25 cellular contexts compared by ENCODE assay signal in genomic region chr13:19048381-19048780, GRCh38.
"Had no signal": no experiment of that assay in that cellular context is flagged by ENCODE, and none has a peak within 500 bp of the region (broad histone marks: within the 10 kb centered on the region; RNA-seq: fewer than 3 reads in every experiment).

No MANE protein-coding gene starts in this region.

- DNase-seq: hippocampal formation, hypothalamus, immature natural killer cell, islet precursor cell, kidney, kidney glomerular epithelial cell, left cardiac atrium, left colon, left lung, left ventricle myocardium inferior, left ventricle myocardium superior, lower lobe of right lung, mammary epithelial cell, mesenchymal stem cell, mesendoderm, midbrain, mucosa of descending colon, naive B cell had no signal

- H3K4me3 Mint-ChIP-seq: immature natural killer cell, memory B cell, mesothelial cell of epicardium, naive B cell had no signal

- H3K4me1 Mint-ChIP-seq: immature natural killer cell, memory B cell, mesothelial cell of epicardium, naive B cell had no signal

- H3K4me3 ChIP-seq: hepatocyte, left lung, left ventricle myocardium inferior, lower lobe of right lung, lung, mucosa of descending colon had no signal

- H3K27me3 ChIP-seq: hepatocyte, left lung had no signal

- ATAC-seq: left cardiac atrium, left colon, left lobe of liver, left lung, left ventricle myocardium superior, lower lobe of right lung, mucosa of descending colon had no signal

- FAIRE-seq: islet of Langerhans, keratinocyte, kidney had no signal

- H3K27me3 Mint-ChIP-seq: naive B cell had no signal

- H3K27ac Mint-ChIP-seq: immature natural killer cell, memory B cell, mesothelial cell of epicardium, naive B cell had no signal

- H3K27ac ChIP-seq: hepatocyte, left lung, left ventricle myocardium inferior, lower lobe of right lung had no signal

- H3K9me3 ChIP-seq: left ventricle myocardium inferior, lower lobe of right lung had no signal

- H3K36me3 ChIP-seq: left lung, left ventricle myocardium inferior, lower lobe of right lung had no signal

- H3K4me1 ChIP-seq: left lung, left ventricle myocardium inferior, lower lobe of right lung had no signal
